9 cellular contexts compared by ENCODE assay signal in the genomic region with DNA sequence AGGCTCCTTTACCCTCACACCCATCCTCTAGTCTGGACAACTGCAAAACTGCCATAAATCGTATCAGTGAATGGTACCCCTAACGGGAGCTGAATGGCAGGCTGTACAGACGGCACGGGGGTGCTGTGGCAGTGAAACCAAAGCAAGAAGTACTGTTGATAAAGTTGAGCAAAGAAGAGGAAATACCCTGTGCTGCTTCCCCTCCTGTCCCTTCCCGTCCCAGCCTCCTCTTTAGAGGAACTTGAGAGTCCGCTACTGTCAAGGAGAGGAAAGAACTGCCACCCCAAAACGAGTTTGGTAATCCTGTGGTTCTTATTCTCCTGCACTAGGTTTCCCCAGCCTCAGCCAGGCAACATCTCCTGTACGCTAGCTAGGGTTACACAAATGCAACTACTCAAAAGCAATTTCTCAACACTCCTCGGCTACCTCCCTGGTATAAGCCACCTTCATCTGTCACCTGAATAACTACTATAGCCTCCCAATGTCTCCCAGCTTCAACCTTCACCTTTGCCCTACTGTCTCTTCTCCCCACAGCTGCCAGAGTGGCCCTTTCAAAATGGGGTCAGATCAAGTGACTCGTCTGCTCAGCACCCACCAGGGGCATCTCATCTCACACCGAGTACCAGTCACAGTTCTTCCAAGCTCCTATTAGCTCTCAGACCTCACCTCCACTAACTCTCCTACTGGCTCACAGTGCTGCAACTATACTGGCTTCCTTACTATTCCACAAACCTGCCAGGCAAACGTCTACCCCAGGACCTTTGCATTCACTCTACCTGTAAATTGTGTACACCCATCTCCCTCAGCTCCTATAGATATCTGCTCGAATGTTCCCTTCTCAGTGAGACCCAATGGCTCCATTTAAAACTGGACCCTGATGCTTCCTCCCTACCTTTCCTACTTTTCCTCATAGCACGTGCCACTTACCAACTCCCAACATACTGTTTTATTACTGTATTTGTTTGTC. TPM values are rescaled to one million over a fixed set of nuclear protein-coding genes. Genes with fewer than 3 reads are reported as not detected.
A peak's percentile ranks its signal among the peaks of the same experiment; 100 is the strongest.
DNase-seq lines count a peak whose midpoint lies in the region; ATAC-seq and TF ChIP-seq lines count a peak whose summit lies in the region.
"Had no signal": no experiment of that assay in that cellular context is flagged by ENCODE, and none has a peak within 500 bp of the region (broad histone marks: within the 10 kb centered on the region; RNA-seq: fewer than 3 reads in every experiment).

No MANE protein-coding gene starts in this region.

- H4K20me1 ChIP-seq in GM23338 (replicated peaks; ENCODE audit: insufficient read depth) = no peaks in the 10 kb centered on the region

- intact Hi-C loops in heart right ventricle (cut with DNase I) = no loop called here

- H3K36me3 ChIP-seq in GM23338 (ENCODE audit: insufficient read depth) (no peaks in the 10 kb centered on the region), heart right ventricle (peaks cover 0 to 53% (median 18%) of the 10 kb centered on the region in 9 donors)

- no peaks in the 10 kb centered on the region for H3K9me3 Mint-ChIP-seq in GM23338

- H3K27ac ChIP-seq in GM23338 (ENCODE audit: low read depth) = 0 out of 2 replicates have a peak overlapping the region, but pooled peaks have one; percentile 14
- H3K27ac ChIP-seq in heart right ventricle = peak overlapping the region; percentile 8 to 98 (median 64)

- TF ChIP-seq POLR2A in GM18505 (IDR thresholded peaks at IDR 0.05; ENCODE audit: borderline replicate concordance, extremely low read depth, insufficient read depth, insufficient read length) = no peak

- peaks cover 25% of the 10 kb centered on the region for H3K4me1 ChIP-seq in GM23338 (ENCODE audit: insufficient read depth)
- H3K4me1 ChIP-seq in heart right ventricle = peaks cover 8 to 85% (median 63%) of the 10 kb centered on the region in 9 donors

- no peaks in the 10 kb centered on the region for H3K27me3 ChIP-seq in GM23338 (ENCODE audit: insufficient read depth)
- no peaks in the 10 kb centered on the region for H3K27me3 ChIP-seq in heart right ventricle

- H3K36me3 Mint-ChIP-seq in GM23338 (ENCODE audit: low read depth) = no peaks in the 10 kb centered on the region; the same call in 2 of the 3 replicates

- 0 out of 2 replicates have a peak, but pooled peaks cover 5% of the 10 kb centered on the region for H3K79me2 ChIP-seq in GM23338 (replicated peaks; ENCODE audit: insufficient read depth)

- no peak for ATAC-seq in GM23338
- ATAC-seq in heart right ventricle = peak in 6 of 8 donors; percentile 5 to 28 (median 10)
- ATAC-seq in GM18505 (IDR thresholded peaks at IDR 0.05; ENCODE audit: unreplicated experiment) = no peak
- no peak for ATAC-seq in HG02884 (IDR thresholded peaks at IDR 0.05; ENCODE audit: unreplicated experiment)
- no peak for ATAC-seq in HG03045 (IDR thresholded peaks at IDR 0.05; ENCODE audit: unreplicated experiment)

- peaks cover 4% of the 10 kb centered on the region for H3K27me3 Mint-ChIP-seq in GM23338 (ENCODE audit: insufficient read depth, low read depth, poor library complexity)

- H3F3A ChIP-seq in GM23338 (replicated peaks; ENCODE audit: low read depth) = no peaks in the 10 kb centered on the region

- H3K9me2 ChIP-seq in GM23338 (ENCODE audit: insufficient read depth) = no peaks in the 10 kb centered on the region

- H3K4me3 ChIP-seq in GM23338 = no peak overlapping the region
- H3K4me3 ChIP-seq in heart right ventricle = peak overlapping the region in 9 of 10 donors; percentile 0 to 90 (median 26)

- TF ChIP-seq CTCF in GM23338 (conservative IDR thresholded peaks at IDR 0.05; ENCODE audit: low read depth in 2 of 2) = no peak
- TF ChIP-seq CTCF in heart right ventricle (IDR thresholded peaks at IDR 0.05) = no peak

- WGBS in heart right ventricle, 2 donors = 50 to 53% methylated on average over 14 of the region's 14 CpGs

- no peak overlapping the region for H3K4me3 Mint-ChIP-seq in GM23338

- H3K4me1 Mint-ChIP-seq in GM23338 = peaks cover 51% of the 10 kb centered on the region

- H3K27ac Mint-ChIP-seq in GM23338 = no peak overlapping the region

- H3K9me3 ChIP-seq in heart right ventricle = no peaks in the 10 kb centered on the region

- DNase-seq in GM23338 (ENCODE audit: low spot score) = no peak
- DNase-seq in UCSD-AML1 (lab: John Stamatoyannopoulos, UW; ENCODE audit: unreplicated experiment) = peak; percentile 55
- DNase-seq in heart right ventricle = no peak
- peak; percentile 51 for DNase-seq in stimulated activated CD8-positive, alpha-beta memory T cell treated with anti-CD3 and anti-CD28 coated beads, Interleukin-4, amount 100 ng/mL, for 48 hours
- no peak for DNase-seq in NCI-H82 (lab: John Stamatoyannopoulos, UW)
- DNase-seq: NCI-H2227 treated with DMSO at 0.1 percent for 48 hours had no signal

- no peak overlapping the region for H2AFZ ChIP-seq in GM23338

- no peak overlapping the region for H3K4me2 ChIP-seq in GM23338

TF ChIP-seq in GM23338, 12 proteins besides CTCF, POLR2A, EP300 and RAD21 (continues in another document):
- TF ChIP-seq CREB1 (CRISPR knock-in tag; IDR thresholded peaks at IDR 0.05; ENCODE audit: low read depth) (no peak), ZNF331 (CRISPR knock-in tag; IDR thresholded peaks at IDR 0.05; ENCODE audit: low read depth) (no peak), EZH2 (IDR thresholded peaks at IDR 0.05; ENCODE audit: low read depth, unreplicated experiment) (no peak), POLR2AphosphoS5 (IDR thresholded peaks at IDR 0.05; ENCODE audit: low read depth) (no peak), STAT1 (IDR thresholded peaks at IDR 0.05; ENCODE audit: unreplicated experiment) (no peak)
- TF ChIP-seq, protein P1, sequence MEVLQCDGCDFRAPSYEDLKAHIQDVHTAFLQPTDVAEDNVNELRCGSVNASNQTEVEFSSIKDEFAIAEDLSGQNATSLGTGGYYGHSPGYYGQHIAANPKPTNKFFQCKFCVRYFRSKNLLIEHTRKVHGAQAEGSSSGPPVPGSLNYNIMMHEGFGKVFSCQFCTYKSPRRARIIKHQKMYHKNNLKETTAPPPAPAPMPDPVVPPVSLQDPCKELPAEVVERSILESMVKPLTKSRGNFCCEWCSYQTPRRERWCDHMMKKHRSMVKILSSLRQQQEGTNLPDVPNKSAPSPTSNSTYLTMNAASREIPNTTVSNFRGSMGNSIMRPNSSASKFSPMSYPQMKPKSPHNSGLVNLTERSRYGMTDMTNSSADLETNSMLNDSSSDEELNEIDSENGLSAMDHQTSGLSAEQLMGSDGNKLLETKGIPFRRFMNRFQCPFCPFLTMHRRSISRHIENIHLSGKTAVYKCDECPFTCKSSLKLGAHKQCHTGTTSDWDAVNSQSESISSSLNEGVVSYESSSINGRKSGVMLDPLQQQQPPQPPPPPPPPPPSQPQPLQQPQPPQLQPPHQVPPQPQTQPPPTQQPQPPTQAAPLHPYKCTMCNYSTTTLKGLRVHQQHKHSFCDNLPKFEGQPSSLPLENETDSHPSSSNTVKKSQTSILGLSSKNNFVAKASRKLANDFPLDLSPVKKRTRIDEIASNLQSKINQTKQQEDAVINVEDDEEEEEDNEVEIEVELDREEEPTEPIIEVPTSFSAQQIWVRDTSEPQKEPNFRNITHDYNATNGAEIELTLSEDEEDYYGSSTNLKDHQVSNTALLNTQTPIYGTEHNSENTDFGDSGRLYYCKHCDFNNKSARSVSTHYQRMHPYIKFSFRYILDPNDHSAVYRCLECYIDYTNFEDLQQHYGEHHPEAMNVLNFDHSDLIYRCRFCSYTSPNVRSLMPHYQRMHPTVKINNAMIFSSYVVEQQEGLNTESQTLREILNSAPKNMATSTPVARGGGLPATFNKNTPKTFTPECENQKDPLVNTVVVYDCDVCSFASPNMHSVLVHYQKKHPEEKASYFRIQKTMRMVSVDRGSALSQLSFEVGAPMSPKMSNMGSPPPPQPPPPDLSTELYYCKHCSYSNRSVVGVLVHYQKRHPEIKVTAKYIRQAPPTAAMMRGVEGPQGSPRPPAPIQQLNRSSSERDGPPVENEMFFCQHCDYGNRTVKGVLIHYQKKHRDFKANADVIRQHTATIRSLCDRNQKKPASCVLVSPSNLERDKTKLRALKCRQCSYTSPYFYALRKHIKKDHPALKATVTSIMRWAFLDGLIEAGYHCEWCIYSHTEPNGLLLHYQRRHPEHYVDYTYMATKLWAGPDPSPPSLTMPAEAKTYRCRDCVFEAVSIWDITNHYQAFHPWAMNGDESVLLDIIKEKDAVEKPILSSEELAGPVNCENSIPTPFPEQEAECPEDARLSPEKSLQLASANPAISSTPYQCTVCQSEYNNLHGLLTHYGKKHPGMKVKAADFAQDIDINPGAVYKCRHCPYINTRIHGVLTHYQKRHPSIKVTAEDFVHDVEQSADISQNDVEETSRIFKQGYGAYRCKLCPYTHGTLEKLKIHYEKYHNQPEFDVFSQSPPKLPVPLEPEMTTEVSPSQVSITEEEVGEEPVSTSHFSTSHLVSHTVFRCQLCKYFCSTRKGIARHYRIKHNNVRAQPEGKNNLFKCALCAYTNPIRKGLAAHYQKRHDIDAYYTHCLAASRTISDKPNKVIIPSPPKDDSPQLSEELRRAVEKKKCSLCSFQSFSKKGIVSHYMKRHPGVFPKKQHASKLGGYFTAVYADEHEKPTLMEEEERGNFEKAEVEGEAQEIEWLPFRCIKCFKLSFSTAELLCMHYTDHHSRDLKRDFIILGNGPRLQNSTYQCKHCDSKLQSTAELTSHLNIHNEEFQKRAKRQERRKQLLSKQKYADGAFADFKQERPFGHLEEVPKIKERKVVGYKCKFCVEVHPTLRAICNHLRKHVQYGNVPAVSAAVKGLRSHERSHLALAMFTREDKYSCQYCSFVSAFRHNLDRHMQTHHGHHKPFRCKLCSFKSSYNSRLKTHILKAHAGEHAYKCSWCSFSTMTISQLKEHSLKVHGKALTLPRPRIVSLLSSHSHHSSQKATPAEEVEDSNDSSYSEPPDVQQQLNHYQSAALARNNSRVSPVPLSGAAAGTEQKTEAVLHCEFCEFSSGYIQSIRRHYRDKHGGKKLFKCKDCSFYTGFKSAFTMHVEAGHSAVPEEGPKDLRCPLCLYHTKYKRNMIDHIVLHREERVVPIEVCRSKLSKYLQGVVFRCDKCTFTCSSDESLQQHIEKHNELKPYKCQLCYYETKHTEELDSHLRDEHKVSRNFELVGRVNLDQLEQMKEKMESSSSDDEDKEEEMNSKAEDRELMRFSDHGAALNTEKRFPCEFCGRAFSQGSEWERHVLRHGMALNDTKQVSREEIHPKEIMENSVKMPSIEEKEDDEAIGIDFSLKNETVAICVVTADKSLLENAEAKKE (CRISPR knock-in tag; IDR thresholded peaks at IDR 0.05) = no peak

RNA-seq across cellular contexts. Expression of a gene that starts 4.1 kb away (rescaled TPM):
- total RNA-seq in GM23338 (2014; rRNA removed; shearing (Covaris generic)) = 9.5 and 14.9 TPM in 2 replicates
- polyA plus RNA-seq in GM23338 (2016; fragmentation: Nextera tagmentation; extraction: Ambion mirVana) (42.2 and 42.9 TPM in 2 replicates), heart right ventricle (100 to 1,000 TPM in 1 of 2 donors, 10 to 100 TPM in 1; 51.6 to 116 TPM)
- 100 to 1,000 TPM in 7 of 10 donors, 10 to 100 TPM in 3; 68.7 to 156 (median 111) TPM for total RNA-seq in heart right ventricle

Comparison
In these comparisons a context has a peak if more than half of its experiments do, and no peak if none do; other contexts are left out.
1. ATAC-seq: peak in heart right ventricle (6 of 8); none in GM23338 (single experiment), GM18505 (single experiment), HG02884 (single experiment) and HG03045 (single experiment).
2. DNase-seq: peak in UCSD-AML1 (single experiment) and stimulated activated CD8-positive, alpha-beta memory T cell treated with anti-CD3 and anti-CD28 coated beads, Interleukin-4, amount 100 ng/mL, for 48 hours (single experiment); none in GM23338 (single experiment), heart right ventricle (0 of 2) and NCI-H82 (single experiment).